Comparison of ENCODE assay signal across 9 cellular contexts in the genomic region with DNA sequence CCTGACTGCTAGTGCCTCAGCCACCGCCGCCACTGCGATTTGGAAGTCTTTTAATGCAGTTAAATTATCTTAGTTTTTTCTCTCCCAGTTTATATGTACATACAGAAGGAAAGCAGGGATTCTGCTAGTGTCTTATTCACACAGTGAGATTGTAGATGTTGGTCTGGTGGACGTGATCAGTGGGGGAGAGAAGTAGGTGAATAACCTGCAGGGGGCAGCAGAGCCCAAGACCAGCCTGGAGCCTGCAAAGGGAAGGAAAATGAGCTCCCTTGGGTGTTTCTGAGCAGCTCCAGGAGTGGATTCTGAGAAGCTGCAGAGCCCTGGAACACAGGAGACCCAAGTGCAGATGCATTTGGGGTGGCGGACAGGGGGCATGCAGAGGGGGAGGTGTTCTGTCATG. TPM values are rescaled to one million over a fixed set of nuclear protein-coding genes. Genes with fewer than 3 reads are reported as not detected.
DNase-seq lines count a peak whose midpoint lies in the region; ATAC-seq, FAIRE-seq and TF ChIP-seq lines count a peak whose summit lies in the region.
"Had no signal": no experiment of that assay in that cellular context is flagged by ENCODE, and none has a peak within 500 bp of the region (broad histone marks: within the 10 kb centered on the region; RNA-seq: fewer than 3 reads in every experiment).

No MANE protein-coding gene starts in this region.

- peaks cover 24% of the 10 kb centered on the region for H3K4me1 ChIP-seq in left ventricle myocardium inferior
- peaks cover 0 to 12% (median 8%) of the 10 kb centered on the region in 4 donors for H3K4me1 ChIP-seq in sigmoid colon

- H3K4me3 Mint-ChIP-seq in activated naive CD8-positive, alpha-beta T cell treated with anti-CD3 and anti-CD28 coated beads, Interleukin-2, amount 10 ng/mL, durations not matched to agents 7 days and 5 days, result peak overlapping the region; percentile 1

- H3K27ac ChIP-seq in SU-DHL-6 (ENCODE audit: low read depth, low read length) (no peak overlapping the region), left ventricle myocardium inferior (replicated peaks) (peak overlapping the region; percentile 79), sigmoid colon (peak overlapping the region in 2 of 4 donors; percentile 79 to 80)
- H3K27ac ChIP-seq: skin epidermis had no signal

- 67 to 80% methylated on average over 5 of the region's 5 CpGs for WGBS in sigmoid colon, 2 donors

- H3K4me2 ChIP-seq in SU-DHL-6 (ENCODE audit: low read depth, low read length, poor library complexity, severe bottlenecking), result no peak overlapping the region

- POLR2A ChIA-PET in activated naive CD8-positive, alpha-beta T cell treated with anti-CD3 and anti-CD28 coated beads, Interleukin-2, amount 10 ng/mL, durations not matched to agents 7 days and 5 days (lab: Charles Lee), result interaction anchor here (0.6 to 2.9 kb wide), 5 partner anchors 24 to 167 kb away, joined by 3 to 13 read pairs (median 3); partner anchors contain the start of genes ZNF136 and ZNF20

- H3K9me3 ChIP-seq in SU-DHL-6 (ENCODE audit: insufficient read depth, low read length) (no peaks in the 10 kb centered on the region), left ventricle myocardium inferior (replicated peaks) (no peaks in the 10 kb centered on the region), sigmoid colon (no peaks in the 10 kb centered on the region)

- H3K36me3 ChIP-seq in SU-DHL-6 (ENCODE audit: low read length) (no peaks in the 10 kb centered on the region), left ventricle myocardium inferior (no peaks in the 10 kb centered on the region), sigmoid colon (no peaks in the 10 kb centered on the region)

- DNase-seq in AG10803 (ENCODE audit: low read depth), result peak; percentile 59
- peak; percentile 19 for DNase-seq in H54 (ENCODE audit: insufficient read length, low spot score)
- DNase-seq in activated naive CD8-positive, alpha-beta T cell treated with anti-CD3 and anti-CD28 coated beads, Interleukin-2, amount 10 ng/mL, durations not matched to agents 7 days and 5 days, result peak; percentile 75
- DNase-seq in left ventricle myocardium inferior, result peak; percentile 57
- DNase-seq in sigmoid colon, result peak; percentile 72

- intact Hi-C loops in left ventricle myocardium inferior (cut with micrococcal nuclease) (loop anchor here (2.0 kb wide), 1 partner anchor 50 kb away; the partner anchor contains the start of gene ZNF20), sigmoid colon (cut with DNase I) (loop anchor here (1.0 to 5.0 kb wide), 2 partner anchors 34 to 50 kb away; no protein-coding TSS in a partner anchor)

- peaks cover 6% of the 10 kb centered on the region for H3K4me1 Mint-ChIP-seq in activated naive CD8-positive, alpha-beta T cell treated with anti-CD3 and anti-CD28 coated beads, Interleukin-2, amount 10 ng/mL, durations not matched to agents 7 days and 5 days

- TF ChIP-seq POLR2A in H54 (IDR thresholded peaks at IDR 0.05; ENCODE audit: low read depth, low read length), result no peak
- TF ChIP-seq POLR2A in sigmoid colon (IDR thresholded peaks at IDR 0.05), result no peak

- H3K79me2 ChIP-seq in SU-DHL-6 (ENCODE audit: insufficient read depth, low read length), result no peaks in the 10 kb centered on the region

- H4K20me1 ChIP-seq in SU-DHL-6 (ENCODE audit: low read depth, low read length), result no peaks in the 10 kb centered on the region

- TF ChIP-seq CTCF in AG10803 (conservative IDR thresholded peaks at IDR 0.05; ENCODE audit: low read length), result peak; percentile 65
- TF ChIP-seq CTCF in SU-DHL-6 (IDR thresholded peaks at IDR 0.05; ENCODE audit: insufficient read depth, low read length, poor library complexity, severe bottlenecking), result peak; percentile 73
- TF ChIP-seq CTCF in left ventricle myocardium inferior (IDR thresholded peaks at IDR 0.05; ENCODE audit: borderline replicate concordance), result peak; percentile 75
- peak in 3 of 4 experiments; percentile 14 to 58 (median 54) for TF ChIP-seq CTCF in sigmoid colon (IDR thresholded peaks at IDR 0.05)

- no peaks in the 10 kb centered on the region for H3K27me3 Mint-ChIP-seq in activated naive CD8-positive, alpha-beta T cell treated with anti-CD3 and anti-CD28 coated beads, Interleukin-2, amount 10 ng/mL, durations not matched to agents 7 days and 5 days

- no peak overlapping the region for H3K4me3 ChIP-seq in AG10803 (ENCODE audit: low read length)
- no peak overlapping the region for H3K4me3 ChIP-seq in SU-DHL-6 (ENCODE audit: insufficient read depth, low read length, poor library complexity, severe bottlenecking)
- no peak overlapping the region for H3K4me3 ChIP-seq in left ventricle myocardium inferior
- H3K4me3 ChIP-seq in sigmoid colon, result no peak overlapping the region
- H3K4me3 ChIP-seq: skin epidermis had no signal

- H2AFZ ChIP-seq in SU-DHL-6 (ENCODE audit: low read depth, low read length, severe bottlenecking), result no peak overlapping the region

- no peaks in the 10 kb centered on the region for H3F3A ChIP-seq in SU-DHL-6 (ENCODE audit: insufficient read depth)

- H3K9me2 ChIP-seq in SU-DHL-6 (replicated peaks; ENCODE audit: insufficient read depth, low read length), result no peaks in the 10 kb centered on the region

- no peak for FAIRE-seq in H54 (lab: Jason Lieb, UNC)

- H3K27ac Mint-ChIP-seq in activated naive CD8-positive, alpha-beta T cell treated with anti-CD3 and anti-CD28 coated beads, Interleukin-2, amount 10 ng/mL, durations not matched to agents 7 days and 5 days, result peak overlapping the region; percentile 2

- peaks cover 13% of the 10 kb centered on the region for H3K36me3 Mint-ChIP-seq in activated naive CD8-positive, alpha-beta T cell treated with anti-CD3 and anti-CD28 coated beads, Interleukin-2, amount 10 ng/mL, durations not matched to agents 7 days and 5 days

- peak; percentile 32 for ATAC-seq in activated naive CD8-positive, alpha-beta T cell treated with anti-CD3 and anti-CD28 coated beads, Interleukin-2, amount 10 ng/mL, durations not matched to agents 7 days and 5 days (ENCODE audit: low read depth)
- ATAC-seq in HG03159 (IDR thresholded peaks at IDR 0.05; ENCODE audit: unreplicated experiment), result no peak
- no peak for ATAC-seq in HG03342 (IDR thresholded peaks at IDR 0.05; ENCODE audit: unreplicated experiment)

- no peaks in the 10 kb centered on the region for H3K27me3 ChIP-seq in SU-DHL-6 (ENCODE audit: low read length)
- no peaks in the 10 kb centered on the region for H3K27me3 ChIP-seq in left ventricle myocardium inferior (ENCODE audit: low read depth)
- H3K27me3 ChIP-seq in sigmoid colon, result no peaks in the 10 kb centered on the region

- H3K9ac ChIP-seq in SU-DHL-6 (ENCODE audit: low read length), result no peak overlapping the region

- TF ChIP-seq EP300 in sigmoid colon (IDR thresholded peaks at IDR 0.05), result no peak

- peaks cover 10% of the 10 kb centered on the region for H3K9me3 Mint-ChIP-seq in activated naive CD8-positive, alpha-beta T cell treated with anti-CD3 and anti-CD28 coated beads, Interleukin-2, amount 10 ng/mL, durations not matched to agents 7 days and 5 days

RNA-seq across cellular contexts. Expression of gene ZNF844, which starts 26.3 kb away (rescaled TPM):
- 1 to 10 TPM; 6.7 to 9.1 TPM for total RNA-seq in activated naive CD8-positive, alpha-beta T cell treated with anti-CD3 and anti-CD28 coated beads, Interleukin-2, amount 10 ng/mL, durations not matched to agents 7 days and 5 days
- total RNA-seq in left ventricle myocardium inferior (16.4 TPM), sigmoid colon (10 to 100 TPM in 3 of 4 donors, 1 to 10 TPM in 1; 6.8 to 13.2 (median 11.8) TPM)
- polyA plus RNA-seq in sigmoid colon, result 1 to 10 TPM; 2.4 to 4.8 (median 2.5) TPM

RNA-seq across cellular contexts. Expression of gene ZNF878, which starts 38.0 kb away (rescaled TPM):
- total RNA-seq in activated naive CD8-positive, alpha-beta T cell treated with anti-CD3 and anti-CD28 coated beads, Interleukin-2, amount 10 ng/mL, durations not matched to agents 7 days and 5 days, result 1 to 10 TPM in 1 of 2 experiments, under 1 TPM in 1; 0.91 to 1.2 TPM
- total RNA-seq in left ventricle myocardium inferior (0.16 TPM), sigmoid colon (under 1 TPM in 2 of 4 donors, not detected in 2; 0.49 to 0.54 TPM)
- under 1 TPM in 1 of 3 donors, not detected in 2; 0.13 TPM for polyA plus RNA-seq in sigmoid colon

RNA-seq across cellular contexts. Expression of gene ZNF20, which starts 49.3 kb away (rescaled TPM):
- total RNA-seq in activated naive CD8-positive, alpha-beta T cell treated with anti-CD3 and anti-CD28 coated beads, Interleukin-2, amount 10 ng/mL, durations not matched to agents 7 days and 5 days, result 1 to 10 TPM; 5.9 to 7.2 TPM
- 2.2 TPM for total RNA-seq in left ventricle myocardium inferior
- total RNA-seq in sigmoid colon, result 1 to 10 TPM; 2.2 to 8.0 (median 2.6) TPM
- 1 to 10 TPM; 3.2 to 9.9 (median 9.6) TPM for polyA plus RNA-seq in sigmoid colon

RNA-seq across cellular contexts. Expression of gene ZNF433, which starts 55.3 kb away (rescaled TPM):
- 1 to 10 TPM; 1.5 to 1.8 TPM for total RNA-seq in activated naive CD8-positive, alpha-beta T cell treated with anti-CD3 and anti-CD28 coated beads, Interleukin-2, amount 10 ng/mL, durations not matched to agents 7 days and 5 days
- total RNA-seq in left ventricle myocardium inferior, result 3.4 TPM
- 10 to 100 TPM in 1 of 4 donors, 1 to 10 TPM in 3; 2.5 to 16.9 (median 4.4) TPM for total RNA-seq in sigmoid colon
- 1 to 10 TPM; 1.2 to 3.2 (median 2.1) TPM for polyA plus RNA-seq in sigmoid colon

Comparison
In these comparisons a context has a peak if more than half of its experiments do, and no peak if none do; other contexts are left out.
1. DNase-seq: peak in every context shown above with its lines; median percentile 75 in activated naive CD8-positive, alpha-beta T cell treated with anti-CD3 and anti-CD28 coated beads, Interleukin-2, amount 10 ng/mL, durations not matched to agents 7 days and 5 days; 72 in sigmoid colon; 59 in AG10803; 57 in left ventricle myocardium inferior; 19 in H54.